Comparison of ENCODE assay signal across 8 cellular contexts in the genomic region with DNA sequence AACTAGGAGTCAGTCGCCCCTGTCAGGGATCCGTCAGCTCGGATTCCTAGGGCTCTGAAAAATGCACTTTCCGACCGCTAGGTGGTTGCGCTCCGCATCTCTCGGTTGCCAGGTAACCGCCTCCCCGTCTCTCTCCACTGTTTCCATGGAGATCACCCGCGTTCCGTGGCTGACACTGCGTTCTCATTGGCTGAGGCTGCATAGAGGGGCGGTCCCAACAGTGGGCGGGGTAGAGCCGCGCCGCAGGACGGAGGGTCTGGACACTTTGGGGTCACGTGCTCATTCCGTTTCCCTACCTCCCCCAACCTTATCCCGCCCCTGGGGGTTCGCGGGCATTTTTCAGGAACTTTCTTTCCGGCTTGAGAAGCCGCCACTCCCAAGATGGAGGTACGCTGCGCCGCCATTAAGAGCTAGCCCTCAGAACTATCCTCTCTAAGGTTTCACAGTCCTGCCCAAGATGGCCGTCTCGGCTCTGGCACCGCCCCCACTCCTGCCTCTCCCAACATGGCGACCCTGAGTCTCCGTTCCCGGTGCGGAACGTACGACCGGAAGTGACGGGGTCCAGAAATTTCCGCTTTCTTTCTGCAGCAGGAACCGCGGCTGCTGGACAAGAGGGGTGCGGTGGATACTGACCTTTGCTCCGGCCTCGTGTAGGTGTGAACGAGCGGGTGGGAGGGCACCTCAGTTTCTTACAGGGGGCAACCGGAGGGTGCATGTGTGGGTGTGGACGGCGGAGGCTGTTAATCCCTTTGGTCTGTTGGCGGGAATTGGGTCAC. TPM values are rescaled to one million over a fixed set of nuclear protein-coding genes. Genes with fewer than 3 reads are reported as not detected.
DNase-seq lines count a peak whose midpoint lies in the region; ATAC-seq, FAIRE-seq and TF ChIP-seq lines count a peak whose summit lies in the region.

Gene ODAD3, minus strand, starts transcription at position 65 of the 776 bp plus-strand sequence. CDS start 105 bp downstream, outside the sequence.
A gene with protein sequence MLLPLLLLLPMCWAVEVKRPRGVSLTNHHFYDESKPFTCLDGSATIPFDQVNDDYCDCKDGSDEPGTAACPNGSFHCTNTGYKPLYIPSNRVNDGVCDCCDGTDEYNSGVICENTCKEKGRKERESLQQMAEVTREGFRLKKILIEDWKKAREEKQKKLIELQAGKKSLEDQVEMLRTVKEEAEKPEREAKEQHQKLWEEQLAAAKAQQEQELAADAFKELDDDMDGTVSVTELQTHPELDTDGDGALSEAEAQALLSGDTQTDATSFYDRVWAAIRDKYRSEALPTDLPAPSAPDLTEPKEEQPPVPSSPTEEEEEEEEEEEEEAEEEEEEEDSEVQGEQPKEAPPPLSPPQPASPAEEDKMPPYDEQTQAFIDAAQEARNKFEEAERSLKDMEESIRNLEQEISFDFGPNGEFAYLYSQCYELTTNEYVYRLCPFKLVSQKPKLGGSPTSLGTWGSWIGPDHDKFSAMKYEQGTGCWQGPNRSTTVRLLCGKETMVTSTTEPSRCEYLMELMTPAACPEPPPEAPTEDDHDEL (plus strand): TSS at position 579 of the 776 bp plus-strand sequence. CDS start 483 bp downstream, outside the sequence.

- CTCF ChIA-PET in naive thymus-derived CD4-positive, alpha-beta T cell (lab: Charles Lee) = interaction anchor here (0.6 to 1.9 kb wide), 5 partner anchors 13 to 58 kb away, joined by 3 to 7 read pairs (median 3); no protein-coding TSS in a partner anchor

- H2AFZ ChIP-seq in Karpas-422 (ENCODE audit: low read length) (peak within 1 kb of the TSS; percentile 99), fibroblast of lung (ENCODE audit: low read length) (peak within 1 kb of the TSS; percentile 97)

- intact Hi-C loops in naive thymus-derived CD4-positive, alpha-beta T cell (cut with micrococcal nuclease) = loop anchor here (1.0 to 5.0 kb wide), 18 partner anchors 13 to 1716 kb away; partner anchors contain the start of genes CCDC159 (in 2 of the 2), ECSIT (in 2 of the 2), ELOF1 (in 2 of the 2) and TMEM205 (in 2 of the 2)

- ATAC-seq in GM21825 (IDR thresholded peaks at IDR 0.05; ENCODE audit: unreplicated experiment) = peak; percentile 84
- ATAC-seq in naive thymus-derived CD4-positive, alpha-beta T cell = peak; percentile 97
- ATAC-seq in stimulated activated naive B cell treated with anti-CD40 and anti-IgM and Interleukin-4, amounts not matched to agents 10 μg/mL and 1 μg/mL and 100 μg/mL, for 72 hours (replicated peaks) = peak; percentile 93 to 94

- peaks cover 10 to 34% (median 24%) of the 10 kb centered on the region in 7 donors for H3K4me1 Mint-ChIP-seq in naive thymus-derived CD4-positive, alpha-beta T cell
- H3K4me1 Mint-ChIP-seq in stimulated activated naive B cell treated with anti-CD40 and anti-IgM and Interleukin-4, amounts not matched to agents 10 μg/mL and 1 μg/mL and 100 μg/mL, for 72 hours = peaks cover 19 to 36% of the 10 kb centered on the region in 2 donors

- peak within 1 kb of the TSS; percentile 96 to 100 (median 99) for H3K4me3 Mint-ChIP-seq in naive thymus-derived CD4-positive, alpha-beta T cell
- H3K4me3 Mint-ChIP-seq in stimulated activated naive B cell treated with anti-CD40 and anti-IgM and Interleukin-4, amounts not matched to agents 10 μg/mL and 1 μg/mL and 100 μg/mL, for 72 hours = peak within 1 kb of the TSS; percentile 99

- H3K79me2 ChIP-seq in Karpas-422 (ENCODE audit: low read length) (peaks cover 20% of the 10 kb centered on the region), fibroblast of lung (ENCODE audit: control insufficient read depth, insufficient read depth, low read length) (peaks cover 18% of the 10 kb centered on the region)

- H3K27me3 Mint-ChIP-seq in naive thymus-derived CD4-positive, alpha-beta T cell = peaks cover 0 to 8% (median 0%) of the 10 kb centered on the region in 5 donors
- H3K27me3 Mint-ChIP-seq in stimulated activated naive B cell treated with anti-CD40 and anti-IgM and Interleukin-4, amounts not matched to agents 10 μg/mL and 1 μg/mL and 100 μg/mL, for 72 hours = no peaks in the 10 kb centered on the region

- H3K4me1 ChIP-seq in Karpas-422 (ENCODE audit: low read length) (peaks cover 24% of the 10 kb centered on the region), fibroblast of lung (ENCODE audit: control insufficient read depth, extremely low read depth, insufficient read depth, low read length) (peaks cover 4% of the 10 kb centered on the region)
- peaks cover 13 to 16% of the 10 kb centered on the region in 2 donors for H3K4me1 ChIP-seq in naive thymus-derived CD4-positive, alpha-beta T cell (ENCODE audit: control insufficient read depth in 2 of 2, insufficient read depth in 2 of 2, low read length in 2 of 2)

- H3K9me3 Mint-ChIP-seq in naive thymus-derived CD4-positive, alpha-beta T cell = no peaks in the 10 kb centered on the region
- H3K9me3 Mint-ChIP-seq in stimulated activated naive B cell treated with anti-CD40 and anti-IgM and Interleukin-4, amounts not matched to agents 10 μg/mL and 1 μg/mL and 100 μg/mL, for 72 hours = no peaks in the 10 kb centered on the region

- H3K9ac ChIP-seq in Karpas-422 (ENCODE audit: low read length) (peak within 1 kb of the TSS; percentile 80), fibroblast of lung (ENCODE audit: insufficient read depth, low read length) (peak within 1 kb of the TSS; percentile 73)

- H3K36me3 ChIP-seq in Karpas-422 (ENCODE audit: insufficient read depth, low read length) (peaks cover 10% of the 10 kb centered on the region; the same call in 1 of the 2 replicates), fibroblast of lung (ENCODE audit: control insufficient read depth, insufficient read depth, low read length) (peaks cover 4% of the 10 kb centered on the region)
- peaks cover 0 to 30% (median 7%) of the 10 kb centered on the region in 3 experiments for H3K36me3 ChIP-seq in naive thymus-derived CD4-positive, alpha-beta T cell (ENCODE audit: control insufficient read depth in 2 of 3, insufficient read depth in 3 of 3, low read length in 3 of 3)

- DNase-seq in EH (ENCODE audit: low read depth) (peak; percentile 100), Karpas-422 (peak; percentile 100), RCC 7860 (ENCODE audit: low spot score) (peak; percentile 99), fibroblast of lung (ENCODE audit: low read depth in 2 of 2) (peak; percentile 99 to 100)
- DNase-seq in activated T-helper 1 cell treated with anti-CD3 and anti-CD28 coated beads, Interleukin-2, amount 50 U/mL, for 16 hours (ENCODE audit: low read depth in 1 of 2, low spot score in 1 of 2) = peak; percentile 95 to 98
- peak; percentile 90 to 99 (median 97) for DNase-seq in naive thymus-derived CD4-positive, alpha-beta T cell
- DNase-seq in stimulated activated naive B cell treated with anti-CD40 and anti-IgM and Interleukin-4, amounts not matched to agents 10 μg/mL and 1 μg/mL and 100 μg/mL, for 72 hours = peak; percentile 100

- H3K4me2 ChIP-seq in Karpas-422 (ENCODE audit: low read depth, low read length, poor library complexity, severe bottlenecking) (peak within 1 kb of the TSS; percentile 98), fibroblast of lung (ENCODE audit: extremely low read depth, insufficient read depth, low read length) (peak within 1 kb of the TSS; percentile 97)

- FAIRE-seq in RCC 7860 (lab: Jason Lieb, UNC) = peak; percentile 95

- peaks cover 0 to 13% (median 5%) of the 10 kb centered on the region in 5 donors for H3K36me3 Mint-ChIP-seq in naive thymus-derived CD4-positive, alpha-beta T cell
- H3K36me3 Mint-ChIP-seq in stimulated activated naive B cell treated with anti-CD40 and anti-IgM and Interleukin-4, amounts not matched to agents 10 μg/mL and 1 μg/mL and 100 μg/mL, for 72 hours = peaks cover 28 to 32% of the 10 kb centered on the region in 2 donors

- H3K27ac Mint-ChIP-seq in naive thymus-derived CD4-positive, alpha-beta T cell = peak within 1 kb of the TSS; percentile 91 to 98 (median 97)
- H3K27ac Mint-ChIP-seq in stimulated activated naive B cell treated with anti-CD40 and anti-IgM and Interleukin-4, amounts not matched to agents 10 μg/mL and 1 μg/mL and 100 μg/mL, for 72 hours = peak within 1 kb of the TSS; percentile 99

- peaks cover 5% of the 10 kb centered on the region; the same call in 1 of the 2 replicates for H4K20me1 ChIP-seq in Karpas-422 (ENCODE audit: insufficient read depth, low read depth, low read length)
- no peaks in the 10 kb centered on the region for H4K20me1 ChIP-seq in fibroblast of lung (ENCODE audit: control insufficient read depth, extremely low read depth, insufficient read depth, low read length)

- H3K4me3 ChIP-seq in Karpas-422 (ENCODE audit: low read length) (peak within 1 kb of the TSS; percentile 84), fibroblast of lung (replicated peaks in 1 of 4; ENCODE audit: control extremely low read depth in 1 of 4, insufficient read depth in 1 of 4, low read depth in 3 of 4, low read length in 4 of 4) (peak within 1 kb of the TSS; percentile 77 to 96 (median 91))
- H3K4me3 ChIP-seq in naive thymus-derived CD4-positive, alpha-beta T cell (ENCODE audit: low read length) = peak within 1 kb of the TSS; percentile 77

- peak; percentile 76 to 89 for TF ChIP-seq CTCF in fibroblast of lung (conservative IDR thresholded peaks at IDR 0.05 in 1 of 2, IDR thresholded peaks at IDR 0.05 in 1 of 2; ENCODE audit: low read depth in 1 of 2, low read length in 2 of 2)

- H3K27ac ChIP-seq in Karpas-422 (ENCODE audit: low read length) (peak within 1 kb of the TSS; percentile 8; the same call in 1 of the 2 replicates), fibroblast of lung (ENCODE audit: insufficient read depth, low read length) (peak within 1 kb of the TSS; percentile 82)
- H3K27ac ChIP-seq in naive thymus-derived CD4-positive, alpha-beta T cell (ENCODE audit: low read depth, low read length) = peak within 1 kb of the TSS; percentile 77

- H3K9me3 ChIP-seq in Karpas-422 (ENCODE audit: low read length) (no peaks in the 10 kb centered on the region), fibroblast of lung (ENCODE audit: control insufficient read depth, insufficient read depth, low read depth, low read length) (no peaks in the 10 kb centered on the region)
- no peaks in the 10 kb centered on the region for H3K9me3 ChIP-seq in naive thymus-derived CD4-positive, alpha-beta T cell (ENCODE audit: control insufficient read depth in 2 of 3, low read length in 3 of 3)

- POLR2A ChIA-PET in naive thymus-derived CD4-positive, alpha-beta T cell (lab: Charles Lee) = interaction anchor here (1.0 to 1.9 kb wide), 4 partner anchors 52 to 94 kb away, joined by 4 to 24 read pairs (median 8); partner anchors contain the start of genes ECSIT and SWSAP1

- H3K9me2 ChIP-seq in Karpas-422 (replicated peaks; ENCODE audit: insufficient read depth, low read length) = no peaks in the 10 kb centered on the region

- no peaks in the 10 kb centered on the region for H3K27me3 ChIP-seq in Karpas-422 (ENCODE audit: low read length)
- H3K27me3 ChIP-seq in fibroblast of lung (ENCODE audit: control insufficient read depth, insufficient read depth, low read length) = no peaks in the 10 kb centered on the region
- H3K27me3 ChIP-seq in naive thymus-derived CD4-positive, alpha-beta T cell (ENCODE audit: control insufficient read depth in 2 of 2, insufficient read depth in 2 of 2, low read length in 2 of 2) = no peaks in the 10 kb centered on the region

RNA-seq across cellular contexts. Expression of gene ODAD3, which starts in this region (rescaled TPM):
- 0.32 TPM in 1 of 2 replicates, not detected in the other for total RNA-seq in Karpas-422 (2014; rRNA removed; shearing (Covaris generic); ENCODE audit: low replicate concordance)
- 0.26 and 0.66 TPM in 2 replicates for total RNA-seq in fibroblast of lung
- 0.32 and 0.67 TPM in 2 replicates for polyA plus RNA-seq in fibroblast of lung
- polyA plus RNA-seq in fibroblast of lung (2012) = 0.34 and 0.89 TPM in 2 replicates
- not detected in 2 replicates for polyA minus RNA-seq in fibroblast of lung (ENCODE audit: low replicate concordance)
- total RNA-seq in naive thymus-derived CD4-positive, alpha-beta T cell = not detected
- not detected for polyA plus RNA-seq in naive thymus-derived CD4-positive, alpha-beta T cell

RNA-seq across cellular contexts. Expression of the second gene that starts in this region (rescaled TPM):
- total RNA-seq in Karpas-422 (2014; rRNA removed; shearing (Covaris generic); ENCODE audit: low replicate concordance) = 77.3 and 90.4 TPM in 2 replicates
- total RNA-seq in fibroblast of lung = 120 and 134 TPM in 2 replicates
- 110 and 117 TPM in 2 replicates for polyA plus RNA-seq in fibroblast of lung
- 313 and 315 TPM in 2 replicates for polyA plus RNA-seq in fibroblast of lung (2012)
- polyA minus RNA-seq in fibroblast of lung (ENCODE audit: low replicate concordance) = 546 and 562 TPM in 2 replicates
- total RNA-seq in naive thymus-derived CD4-positive, alpha-beta T cell = 100 to 1,000 TPM; 254 to 332 (median 288) TPM
- 10 to 100 TPM; 30.6 to 53.9 TPM for polyA plus RNA-seq in naive thymus-derived CD4-positive, alpha-beta T cell

Comparison
In these comparisons a context has a peak if more than half of its experiments do, and no peak if none do; other contexts are left out.
1. Peak in every context shown above with its lines: DNase-seq, ATAC-seq, H3K4me3 ChIP-seq and H3K27ac ChIP-seq.
2. H3K27ac ChIP-seq: peak in every context shown above with its lines; median percentile 82 in fibroblast of lung; 77 in naive thymus-derived CD4-positive, alpha-beta T cell; 8 in Karpas-422.